In the genomic region with DNA sequence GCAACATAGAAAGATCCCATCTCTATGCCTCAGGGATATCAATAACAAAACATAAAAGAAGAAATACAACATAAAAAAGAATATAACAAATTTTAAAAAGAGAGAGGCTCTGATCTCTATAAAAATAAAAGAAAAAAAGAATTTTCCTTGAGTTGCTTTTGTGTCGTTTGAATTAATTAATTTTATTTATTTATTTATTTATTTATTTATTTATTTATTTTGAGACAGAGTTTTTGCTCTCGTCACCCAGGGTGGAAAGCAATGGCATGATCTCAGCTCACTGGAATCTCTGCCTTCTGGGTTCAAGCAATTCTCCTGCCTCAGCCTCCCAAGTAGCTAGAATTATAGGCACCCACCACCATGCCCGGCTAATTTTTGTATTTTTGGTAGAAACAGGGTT, we compare ENCODE assay signal across 16 cellular contexts. TPM values are rescaled to one million over a fixed set of nuclear protein-coding genes. Genes with fewer than 3 reads are reported as not detected.
A peak's percentile ranks its signal among the peaks of the same experiment; 100 is the strongest.
DNase-seq lines count a peak whose midpoint lies in the region; ATAC-seq and TF ChIP-seq lines count a peak whose summit lies in the region.
"Had no signal": no experiment of that assay in that cellular context is flagged by ENCODE, and none has a peak within 500 bp of the region (broad histone marks: within the 10 kb centered on the region; RNA-seq: fewer than 3 reads in every experiment).

No MANE protein-coding gene starts in this region.

- no peak overlapping the region for H3K4me3 ChIP-seq in coronary artery

- in situ Hi-C loops in ACHN (cut with HindIII; ENCODE audit: low pct_ligation_motif_present, low pct_unique_long_range_greater_than_20kb, low sequenced_read_pairs): no loop called here

- TF ChIP-seq CTCF in coronary artery (IDR thresholded peaks at IDR 0.05): no peak

- no peak for DNase-seq in stimulated activated naive CD8-positive, alpha-beta T cell treated with anti-CD3 and anti-CD28 coated beads, Interleukin-15, amount 100 ng/mL, for 72 hours
- no peak for DNase-seq in stimulated activated naive CD8-positive, alpha-beta T cell treated with anti-CD3 and anti-CD28 coated beads, Interleukin-15, Interleukin-2, amounts not matched to agents 100 U/mL and 50 U/mL, for 24 hours
- no peak for DNase-seq in coronary artery (ENCODE audit: low spot score)
- DNase-seq in naive thymus-derived CD8-positive, alpha-beta T cell: no peak
- no peak for DNase-seq in ACHN
- DNase-seq in RPMI8226: no peak
- no peak for DNase-seq in stimulated activated naive CD4-positive, alpha-beta T cell treated with Interleukin-2 at 50 U/mL for 16 hours (lab: John Stamatoyannopoulos, UW)
- DNase-seq: BE2C; NCI-H1417; NCI-H510A; stimulated activated CD4-positive, alpha-beta T cell treated with anti-CD3 and anti-CD28 coated beads, Interleukin-15, amount 100 ng/mL, for 24 hours; T-helper 2 cell had no signal

- no peaks in the 10 kb centered on the region for H3K9me3 Mint-ChIP-seq in stimulated activated naive CD8-positive, alpha-beta T cell treated with anti-CD3 and anti-CD28 coated beads, Interleukin-15, amount 100 ng/mL, for 72 hours
- H3K9me3 Mint-ChIP-seq in naive thymus-derived CD8-positive, alpha-beta T cell: no peaks in the 10 kb centered on the region
- H3K9me3 Mint-ChIP-seq: activated T-helper 2 cell treated with anti-CD3 and anti-CD28 coated beads, Interferon-gamma antibody, Interleukin-2, Interleukin-4, amounts not matched to agents 10 μg/mL and 5 μg/mL and 100 μg/mL, durations not matched to agents 14 hours and 24 hours and 36 hours; brain had no signal

- peaks cover 0 to 2% (median 0%) of the 10 kb centered on the region in 3 donors for H3K36me3 Mint-ChIP-seq in naive thymus-derived CD8-positive, alpha-beta T cell
- H3K36me3 Mint-ChIP-seq: brain had no signal

- peak overlapping the region in 1 of 2 donors; percentile 19 for H3K4me3 Mint-ChIP-seq in stimulated activated naive CD8-positive, alpha-beta T cell treated with anti-CD3 and anti-CD28 coated beads, Interleukin-15, amount 100 ng/mL, for 72 hours
- H3K4me3 Mint-ChIP-seq in naive thymus-derived CD8-positive, alpha-beta T cell: no peak overlapping the region
- H3K4me3 Mint-ChIP-seq: brain had no signal

- peak overlapping the region; percentile 9 to 85 for H3K27ac ChIP-seq in coronary artery

- ATAC-seq in stimulated activated naive CD8-positive, alpha-beta T cell treated with anti-CD3 and anti-CD28 coated beads, Interleukin-15, amount 100 ng/mL, for 72 hours: no peak
- no peak for ATAC-seq in stimulated activated naive CD8-positive, alpha-beta T cell treated with anti-CD3 and anti-CD28 coated beads, Interleukin-15, Interleukin-2, amounts not matched to agents 100 U/mL and 50 U/mL, for 24 hours
- no peak for ATAC-seq in naive thymus-derived CD8-positive, alpha-beta T cell
- ATAC-seq in GM21367 (IDR thresholded peaks at IDR 0.05; ENCODE audit: unreplicated experiment): no peak

- H3K27me3 Mint-ChIP-seq in stimulated activated naive CD8-positive, alpha-beta T cell treated with anti-CD3 and anti-CD28 coated beads, Interleukin-15, amount 100 ng/mL, for 72 hours: no peaks in the 10 kb centered on the region
- no peaks in the 10 kb centered on the region for H3K27me3 Mint-ChIP-seq in naive thymus-derived CD8-positive, alpha-beta T cell

- H3K27ac Mint-ChIP-seq in stimulated activated naive CD8-positive, alpha-beta T cell treated with anti-CD3 and anti-CD28 coated beads, Interleukin-15, amount 100 ng/mL, for 72 hours: peak overlapping the region; percentile 67 to 76
- H3K27ac Mint-ChIP-seq in naive thymus-derived CD8-positive, alpha-beta T cell: peak overlapping the region in 9 of 10 donors; percentile 9 to 98 (median 86)

- POLR2A ChIA-PET in naive thymus-derived CD8-positive, alpha-beta T cell (lab: Charles Lee): interaction anchor here (0.6 to 4.7 kb wide), 7 partner anchors 9 to 57 kb away, joined by 4 to 42 read pairs (median 7); a partner anchor contains a TSS

- H3K4me1 Mint-ChIP-seq in stimulated activated naive CD8-positive, alpha-beta T cell treated with anti-CD3 and anti-CD28 coated beads, Interleukin-15, amount 100 ng/mL, for 72 hours: peaks cover 46% of the 10 kb centered on the region
- peaks cover 13 to 31% (median 25%) of the 10 kb centered on the region in 4 donors for H3K4me1 Mint-ChIP-seq in naive thymus-derived CD8-positive, alpha-beta T cell
- H3K4me1 Mint-ChIP-seq: brain had no signal

RNA-seq across cellular contexts. Expression of a gene that starts 8.5 kb away (rescaled TPM):
- total RNA-seq in naive thymus-derived CD8-positive, alpha-beta T cell: 10 to 100 TPM; 16.3 to 16.4 TPM
- polyA plus RNA-seq in naive thymus-derived CD8-positive, alpha-beta T cell: 1 to 10 TPM; 6.7 to 9.0 (median 8.1) TPM

RNA-seq across cellular contexts. Expression of a gene that starts 26.3 kb away (rescaled TPM):
- total RNA-seq in naive thymus-derived CD8-positive, alpha-beta T cell: 100 to 1,000 TPM; 100 to 108 TPM
- 100 to 1,000 TPM; 342 to 508 (median 412) TPM for polyA plus RNA-seq in naive thymus-derived CD8-positive, alpha-beta T cell

RNA-seq across cellular contexts. Expression of a gene that starts 33.4 kb away (rescaled TPM):
- 100 to 1,000 TPM; 107 to 118 TPM for total RNA-seq in naive thymus-derived CD8-positive, alpha-beta T cell
- 10 to 100 TPM in 1 of 3 donors, 1 to 10 TPM in 2; 4.3 to 11.1 (median 7.4) TPM for polyA plus RNA-seq in naive thymus-derived CD8-positive, alpha-beta T cell

RNA-seq across cellular contexts. Expression of a gene that starts 57.3 kb away (rescaled TPM):
- total RNA-seq in naive thymus-derived CD8-positive, alpha-beta T cell: 100 to 1,000 TPM; 220 to 233 TPM
- polyA plus RNA-seq in naive thymus-derived CD8-positive, alpha-beta T cell: 100 to 1,000 TPM; 110 to 207 (median 136) TPM

RNA-seq across cellular contexts. Expression of a gene that starts 57.8 kb away (rescaled TPM):
- not detected for total RNA-seq in naive thymus-derived CD8-positive, alpha-beta T cell
- not detected for polyA plus RNA-seq in naive thymus-derived CD8-positive, alpha-beta T cell
- total RNA-seq: activated T-helper 2 cell treated with anti-CD3 and anti-CD28 coated beads, Interferon-gamma antibody, Interleukin-2, Interleukin-4, amounts not matched to agents 10 μg/mL and 5 μg/mL and 100 μg/mL, durations not matched to agents 14 hours and 24 hours and 36 hours; ureter had no signal
